In genomic region chr1:56901720-56902119, GRCh38 we compare ENCODE assay signal across 25 cellular contexts. TPM values are rescaled to one million over a fixed set of nuclear protein-coding genes. Genes with fewer than 3 reads are reported as not detected.
A peak's percentile ranks its signal among the peaks of the same experiment; 100 is the strongest.
DNase-seq lines count a peak whose midpoint lies in the region; ATAC-seq, FAIRE-seq and TF ChIP-seq lines count a peak whose summit lies in the region.
"Had no signal": no experiment of that assay in that cellular context is flagged by ENCODE, and none has a peak within 500 bp of the region (broad histone marks: within the 10 kb centered on the region; RNA-seq: fewer than 3 reads in every experiment).

No MANE protein-coding gene starts in this region.

- no peak for TF ChIP-seq RAD21 in K562 (CRISPR knock-in tag; conservative IDR thresholded peaks at IDR 0.05 in 1 of 2, IDR thresholded peaks at IDR 0.05 in 1 of 2)

- in situ Hi-C loops in K562 (cut with MboI): no loop called here

- no peak for TF ChIP-seq CTCF in K562 (IDR thresholded peaks at IDR 0.05 in 2 of 3, conservative IDR thresholded peaks at IDR 0.05 in 1 of 3; ENCODE audit: insufficient read depth in 2 of 3, low read depth in 1 of 3, low read length in 3 of 3)

- intact Hi-C loops in K562 (cut with micrococcal nuclease) (no loop called here), sciatic nerve (cut with DNase I) (no loop called here)

- no peak overlapping the region for H2AFZ ChIP-seq in K562 (ENCODE audit: low read depth, low read length)

- TF ChIP-seq POLR2A in K562 (conservative IDR thresholded peaks at IDR 0.05): no peak

- WGBS in K562 (ENCODE audit: insufficient coverage, low coverage, missing lambda C conversion rate): 0% methylated on average over 3 of the region's 3 CpGs

- no peak for ATAC-seq in K562
- no peak for ATAC-seq in GM18867 (IDR thresholded peaks at IDR 0.05; ENCODE audit: unreplicated experiment)
- no peak for ATAC-seq in sciatic nerve
- ATAC-seq: A549 had no signal

- no peaks in the 10 kb centered on the region for H3K36me3 ChIP-seq in K562 (ENCODE audit: control insufficient read depth, insufficient read depth, low read length)
- H3K36me3 ChIP-seq: prostate gland, suprapubic skin had no signal

- no peaks in the 10 kb centered on the region for H3K9me3 ChIP-seq in K562 (replicated peaks; ENCODE audit: control insufficient read depth, insufficient read depth, low read depth, low read length)
- H3K9me3 ChIP-seq: A549, prostate gland, suprapubic skin had no signal

- H4K20me1 ChIP-seq in K562 (replicated peaks; ENCODE audit: control insufficient read depth, insufficient read depth, low read length): no peaks in the 10 kb centered on the region

- no peak overlapping the region for H3K4me3 ChIP-seq in K562
- H3K4me3 ChIP-seq: A549, prostate gland, suprapubic skin had no signal

- CTCF ChIA-PET in K562 (lab: Yijun Ruan, JAX; ENCODE audit: low intra/inter-chr PET ratio): no interaction called here

- FAIRE-seq in K562 (lab: Jason Lieb, UNC): no peak
- FAIRE-seq: A549, colon, RCC 7860 had no signal

- POLR2A ChIA-PET in K562 (lab: Yijun Ruan, JAX): interaction anchor here (1.0 kb wide), 1 partner anchor 12 kb away, joined by 4 read pairs; no protein-coding TSS in a partner anchor

- DNase-seq in AG08395 (ENCODE audit: low spot score) (peak; percentile 61), GM04504 (ENCODE audit: low read depth) (peak; percentile 40), K562 (ENCODE audit: extremely low read depth in 1 of 4, low spot score in 3 of 4) (no peak), kidney glomerular epithelial cell (lab: John Stamatoyannopoulos, UW) (peak; percentile 36), sciatic nerve (ENCODE audit: low spot score) (no peak), cerebellar cortex (ENCODE audit: low spot score) (no peak)
- no peak for DNase-seq in activated naive CD4-positive, alpha-beta T cell (lab: John Stamatoyannopoulos, UW)
- DNase-seq: activated CD4-positive, alpha-beta T cell treated with anti-CD3 and anti-CD28 coated beads, Interleukin-2, amount 50 U/mL, for 4 hours; activated T-cell treated with anti-CD3 and anti-CD28 coated beads for 4 hours; aorta; DMS79; foreskin melanocyte; NCI-H1694 treated with DMSO at 0.1 percent for 48 hours; NCI-H82; T-helper 2 cell had no signal

- no peaks in the 10 kb centered on the region for H3K9me1 ChIP-seq in K562 (ENCODE audit: control insufficient read depth, insufficient read depth, low read length)

- no peak overlapping the region for H3K27ac ChIP-seq in K562 (ENCODE audit: extremely low read depth, low read depth, low read length)
- H3K27ac ChIP-seq: A549, prostate gland, suprapubic skin had no signal

- no peaks in the 10 kb centered on the region for H3K27me3 ChIP-seq in K562 (ENCODE audit: control insufficient read depth in 2 of 2, insufficient read depth in 2 of 2, low read length in 2 of 2)
- H3K27me3 ChIP-seq: suprapubic skin had no signal

- H3K79me2 ChIP-seq in K562 (ENCODE audit: control insufficient read depth, insufficient read depth, low read length): no peaks in the 10 kb centered on the region

- TF ChIP-seq EP300 in K562 (IDR thresholded peaks at IDR 0.05; ENCODE audit: low read length): no peak

- H3K9ac ChIP-seq in K562 (ENCODE audit: insufficient read depth in 1 of 2, low read depth in 2 of 2, low read length in 2 of 2): no peak overlapping the region

- H3K4me2 ChIP-seq in K562 (ENCODE audit: insufficient read depth, low read length): no peak overlapping the region
- H3K4me2 ChIP-seq: A549 had no signal

- no TSS peak for BruUV-seq in K562 (replicated peaks; lab: Mats Ljungman, UMichigan)

- no peaks in the 10 kb centered on the region for H3K4me1 ChIP-seq in K562 (replicated peaks in 1 of 2; ENCODE audit: control insufficient read depth in 2 of 2, insufficient read depth in 2 of 2, low read length in 2 of 2)
- H3K4me1 ChIP-seq: A549, prostate gland, suprapubic skin had no signal

TF ChIP-seq in K562, 482 proteins besides CTCF, POLR2A, EP300 and RAD21:
- TF ChIP-seq ZNF239 (CRISPR knock-in tag; IDR thresholded peaks at IDR 0.05) (no peak), BACH1 (tag; IDR thresholded peaks at IDR 0.05) (peak; percentile 12; the same call in 1 of the 2 replicates), STAT6 (CRISPR knock-in tag; IDR thresholded peaks at IDR 0.05) (no peak), NR2C2 (CRISPR knock-in tag; IDR thresholded peaks at IDR 0.05) (no peak), NR2C2 (tag; IDR thresholded peaks at IDR 0.05) (peak; percentile 41; the same call in 1 of the 2 replicates), ZNF316 (IDR thresholded peaks at IDR 0.05) (0 out of 2 replicates have a peak, but pooled peaks have one; percentile 12), CEBPB (tag; IDR thresholded peaks at IDR 0.05) (peak; percentile 30; the same call in 1 of the 2 replicates), ATF3 (IDR thresholded peaks at IDR 0.05) (no peak), ATF3 (CRISPR knock-in tag; conservative IDR thresholded peaks at IDR 0.05) (no peak), PHB (CRISPR knock-in tag; IDR thresholded peaks at IDR 0.05) (no peak), ERF (CRISPR knock-in tag; IDR thresholded peaks at IDR 0.05) (no peak), ZNF408 (CRISPR knock-in tag; IDR thresholded peaks at IDR 0.05; ENCODE audit: low read depth) (no peak), SREBF2 (CRISPR knock-in tag; IDR thresholded peaks at IDR 0.05) (no peak), TFAP4 (CRISPR knock-in tag; IDR thresholded peaks at IDR 0.05; ENCODE audit: borderline replicate concordance) (no peak), ESRRB (CRISPR knock-in tag; IDR thresholded peaks at IDR 0.05; ENCODE audit: borderline replicate concordance) (no peak)
TF ChIP-seq in K562: peak in this region for 4.

RNA-seq across cellular contexts. Expression of gene C8A, which starts 47.1 kb away (rescaled TPM):
- not detected in 2 replicates for total RNA-seq in K562 (2011; cell fraction: chromatin; rRNA removed; ENCODE audit: low replicate concordance)
- not detected in 2 replicates for total RNA-seq in K562 (2011; cell fraction: nucleolus; rRNA removed)
- not detected in 2 replicates for total RNA-seq in K562 (2011; cell fraction: nucleoplasm; rRNA removed)
- total RNA-seq in K562 (2014; rRNA removed) (not detected in 2 replicates), K562 (2014; rRNA removed; fragmentation: Illumina TruSeq; extraction: Trizol) (not detected in 2 replicates), K562 (2015; rRNA removed; fragmentation: Illumina TruSeq; extraction: Trizol) (not detected in 2 replicates), K562 (2021) (0.09 TPM in 1 of 2 replicates, not detected in the other), sciatic nerve (not detected)
- polyA plus RNA-seq in K562 (2011; rRNA removed) (not detected in 2 replicates), K562 (2014; fragmentation: Illumina TruSeq; extraction: Trizol) (not detected in 2 replicates), K562 (2014; fragmentation: Nextera tagmentation; extraction: Ambion mirVana) (not detected), K562 (2014; rRNA removed) (not detected in 2 replicates)
- polyA plus RNA-seq in K562 (2011; cell fraction: cytosol; rRNA removed): not detected in 2 replicates
- polyA plus RNA-seq in K562 (2011; cell fraction: nucleus; rRNA removed): not detected in 2 replicates
- not detected in 2 replicates for polyA plus RNA-seq in K562 (2012)
- polyA minus RNA-seq in K562 (2011; rRNA and poly(A)+ RNA removed): not detected in 2 replicates
- not detected in 2 replicates for polyA minus RNA-seq in K562 (2011; cell fraction: cytosol; rRNA and poly(A)+ RNA removed)
- polyA minus RNA-seq in K562 (2011; cell fraction: nucleus; rRNA and poly(A)+ RNA removed): not detected in 2 replicates
- total RNA-seq: aorta, endodermal cell, kidney epithelial cell, prostate gland had no signal
- polyA plus RNA-seq: A549, aorta, CD14-positive monocyte, neural cell had no signal

Comparison
In these comparisons a context has a peak if more than half of its experiments do, and no peak if none do; other contexts are left out.
1. DNase-seq: peak in AG08395 (single experiment), GM04504 (single experiment) and kidney glomerular epithelial cell (single experiment); none in K562 (0 of 4), activated naive CD4-positive, alpha-beta T cell (0 of 4), sciatic nerve (single experiment) and cerebellar cortex (single experiment).